Comparison of ENCODE assay signal across 1 cellular context in the genomic region with DNA sequence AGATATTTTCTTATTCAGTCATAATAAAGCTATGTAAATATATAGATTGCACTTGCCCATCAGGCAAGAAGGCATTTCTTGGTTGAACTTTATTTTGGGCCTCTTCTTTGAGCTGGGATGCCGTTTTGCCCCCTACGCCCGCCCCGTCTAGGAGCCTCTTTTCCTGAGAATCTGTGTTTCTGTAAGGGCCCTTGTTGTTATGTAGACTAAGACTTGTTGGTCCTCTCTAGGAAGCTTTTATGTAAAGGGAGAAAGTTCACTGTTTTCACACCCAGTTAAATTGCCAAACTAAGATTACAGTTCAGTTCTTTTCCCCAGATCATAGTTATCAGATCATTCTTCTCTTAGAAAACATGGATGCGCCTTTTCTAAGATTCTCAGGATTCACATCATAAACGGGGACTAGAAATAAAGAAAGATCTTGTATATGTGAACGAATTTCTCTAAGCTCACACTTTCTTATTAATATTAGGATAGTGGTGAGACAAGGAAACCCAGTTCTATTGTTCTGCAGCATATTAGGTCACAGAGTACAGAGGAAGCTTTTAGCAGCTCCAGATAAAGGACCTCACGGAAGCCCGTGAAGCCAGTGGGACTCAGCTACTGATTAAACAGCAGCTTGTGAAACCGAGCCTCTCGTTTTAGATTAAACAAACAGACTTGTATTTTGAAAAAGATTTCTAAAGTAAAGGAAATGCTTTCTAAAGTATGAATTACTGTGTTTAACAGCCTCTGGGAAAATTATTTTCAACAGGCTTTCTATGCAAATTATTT.
TF ChIP-seq lines count a peak whose summit lies in the region.

No MANE protein-coding gene starts in this region.

TF ChIP-seq in HepG2, 621 proteins besides CTCF, POLR2A, EP300 and RAD21 (continued from another document and continues in another):
- TF ChIP-seq ARID3A (IDR thresholded peaks at IDR 0.05; ENCODE audit: low read depth, low read length) (peak; percentile 86), HMGA1 (CRISPR knock-in tag; conservative IDR thresholded peaks at IDR 0.05) (no peak), SIX4 (CRISPR knock-in tag; IDR thresholded peaks at IDR 0.05) (no peak), MZF1 (CRISPR knock-in tag; IDR thresholded peaks at IDR 0.05; ENCODE audit: borderline replicate concordance) (no peak), ZFP36L1 (CRISPR knock-in tag; IDR thresholded peaks at IDR 0.05) (no peak), THYN1 (CRISPR knock-in tag; IDR thresholded peaks at IDR 0.05; ENCODE audit: borderline replicate concordance, low read depth) (no peak), HMG20B (CRISPR knock-in tag; conservative IDR thresholded peaks at IDR 0.05) (no peak), ETV6 (CRISPR knock-in tag; conservative IDR thresholded peaks at IDR 0.05) (no peak), ZNF749 (CRISPR knock-in tag; IDR thresholded peaks at IDR 0.05; ENCODE audit: borderline replicate concordance) (no peak), MLLT10 (CRISPR knock-in tag; IDR thresholded peaks at IDR 0.05) (no peak), HOXA3 (CRISPR knock-in tag; IDR thresholded peaks at IDR 0.05) (no peak), NCOA2 (CRISPR knock-in tag; IDR thresholded peaks at IDR 0.05) (0 out of 2 replicates have a peak, but pooled peaks have one; percentile 44), ZFP90 (CRISPR knock-in tag; IDR thresholded peaks at IDR 0.05; ENCODE audit: borderline replicate concordance) (no peak), ZIK1 (CRISPR knock-in tag; IDR thresholded peaks at IDR 0.05; ENCODE audit: borderline replicate concordance, low read depth) (no peak), ETV5 (CRISPR knock-in tag; IDR thresholded peaks at IDR 0.05; ENCODE audit: borderline replicate concordance) (peak; percentile 66; the same call in 1 of the 2 replicates), SRSF9 (IDR thresholded peaks at IDR 0.05; ENCODE audit: borderline replicate concordance, insufficient read depth, low read depth, low read length, poor library complexity, severe bottlenecking) (no peak), ZNF101 (CRISPR knock-in tag; IDR thresholded peaks at IDR 0.05; ENCODE audit: borderline replicate concordance, low read depth) (no peak), ZBTB38 (CRISPR knock-in tag; IDR thresholded peaks at IDR 0.05) (no peak), ZNF138 (CRISPR knock-in tag; IDR thresholded peaks at IDR 0.05; ENCODE audit: low read depth) (no peak), SP4 (CRISPR knock-in tag; IDR thresholded peaks at IDR 0.05) (no peak), PAX8 (CRISPR knock-in tag; IDR thresholded peaks at IDR 0.05; ENCODE audit: borderline replicate concordance) (no peak), IKZF4 (CRISPR knock-in tag; IDR thresholded peaks at IDR 0.05; ENCODE audit: borderline replicate concordance, low read depth, not compliant biosample characterization) (no peak), ZNF207 (IDR thresholded peaks at IDR 0.05; ENCODE audit: borderline replicate concordance) (no peak), SOX6 (IDR thresholded peaks at IDR 0.05) (no peak), SOX6 (CRISPR knock-in tag; IDR thresholded peaks at IDR 0.05) (peak; percentile 97), ZNF567 (CRISPR knock-in tag; IDR thresholded peaks at IDR 0.05; ENCODE audit: borderline replicate concordance) (no peak), KLF13 (CRISPR knock-in tag; IDR thresholded peaks at IDR 0.05) (no peak), SNAPC2 (CRISPR knock-in tag; IDR thresholded peaks at IDR 0.05) (no peak), ZBTB1 (CRISPR knock-in tag; IDR thresholded peaks at IDR 0.05; ENCODE audit: borderline replicate concordance) (no peak), KDM6A (CRISPR knock-in tag; IDR thresholded peaks at IDR 0.05; ENCODE audit: low read depth) (0 out of 2 replicates have a peak, but pooled peaks have one; percentile 14), CEBPG (CRISPR knock-in tag; IDR thresholded peaks at IDR 0.05) (peak; percentile 63), ZNF407 (CRISPR knock-in tag; IDR thresholded peaks at IDR 0.05; ENCODE audit: not compliant biosample characterization) (no peak), HOXA7 (CRISPR knock-in tag; IDR thresholded peaks at IDR 0.05) (no peak), ZFP37 (CRISPR knock-in tag; IDR thresholded peaks at IDR 0.05; ENCODE audit: borderline replicate concordance) (no peak), ZBTB20 (CRISPR knock-in tag; IDR thresholded peaks at IDR 0.05; ENCODE audit: borderline replicate concordance, low read depth) (no peak), SATB2 (CRISPR knock-in tag; IDR thresholded peaks at IDR 0.05) (no peak), SP1 (IDR thresholded peaks at IDR 0.05) (no peak), SP1 (CRISPR knock-in tag; IDR thresholded peaks at IDR 0.05) (no peak)
- TF ChIP-seq, protein P1, sequence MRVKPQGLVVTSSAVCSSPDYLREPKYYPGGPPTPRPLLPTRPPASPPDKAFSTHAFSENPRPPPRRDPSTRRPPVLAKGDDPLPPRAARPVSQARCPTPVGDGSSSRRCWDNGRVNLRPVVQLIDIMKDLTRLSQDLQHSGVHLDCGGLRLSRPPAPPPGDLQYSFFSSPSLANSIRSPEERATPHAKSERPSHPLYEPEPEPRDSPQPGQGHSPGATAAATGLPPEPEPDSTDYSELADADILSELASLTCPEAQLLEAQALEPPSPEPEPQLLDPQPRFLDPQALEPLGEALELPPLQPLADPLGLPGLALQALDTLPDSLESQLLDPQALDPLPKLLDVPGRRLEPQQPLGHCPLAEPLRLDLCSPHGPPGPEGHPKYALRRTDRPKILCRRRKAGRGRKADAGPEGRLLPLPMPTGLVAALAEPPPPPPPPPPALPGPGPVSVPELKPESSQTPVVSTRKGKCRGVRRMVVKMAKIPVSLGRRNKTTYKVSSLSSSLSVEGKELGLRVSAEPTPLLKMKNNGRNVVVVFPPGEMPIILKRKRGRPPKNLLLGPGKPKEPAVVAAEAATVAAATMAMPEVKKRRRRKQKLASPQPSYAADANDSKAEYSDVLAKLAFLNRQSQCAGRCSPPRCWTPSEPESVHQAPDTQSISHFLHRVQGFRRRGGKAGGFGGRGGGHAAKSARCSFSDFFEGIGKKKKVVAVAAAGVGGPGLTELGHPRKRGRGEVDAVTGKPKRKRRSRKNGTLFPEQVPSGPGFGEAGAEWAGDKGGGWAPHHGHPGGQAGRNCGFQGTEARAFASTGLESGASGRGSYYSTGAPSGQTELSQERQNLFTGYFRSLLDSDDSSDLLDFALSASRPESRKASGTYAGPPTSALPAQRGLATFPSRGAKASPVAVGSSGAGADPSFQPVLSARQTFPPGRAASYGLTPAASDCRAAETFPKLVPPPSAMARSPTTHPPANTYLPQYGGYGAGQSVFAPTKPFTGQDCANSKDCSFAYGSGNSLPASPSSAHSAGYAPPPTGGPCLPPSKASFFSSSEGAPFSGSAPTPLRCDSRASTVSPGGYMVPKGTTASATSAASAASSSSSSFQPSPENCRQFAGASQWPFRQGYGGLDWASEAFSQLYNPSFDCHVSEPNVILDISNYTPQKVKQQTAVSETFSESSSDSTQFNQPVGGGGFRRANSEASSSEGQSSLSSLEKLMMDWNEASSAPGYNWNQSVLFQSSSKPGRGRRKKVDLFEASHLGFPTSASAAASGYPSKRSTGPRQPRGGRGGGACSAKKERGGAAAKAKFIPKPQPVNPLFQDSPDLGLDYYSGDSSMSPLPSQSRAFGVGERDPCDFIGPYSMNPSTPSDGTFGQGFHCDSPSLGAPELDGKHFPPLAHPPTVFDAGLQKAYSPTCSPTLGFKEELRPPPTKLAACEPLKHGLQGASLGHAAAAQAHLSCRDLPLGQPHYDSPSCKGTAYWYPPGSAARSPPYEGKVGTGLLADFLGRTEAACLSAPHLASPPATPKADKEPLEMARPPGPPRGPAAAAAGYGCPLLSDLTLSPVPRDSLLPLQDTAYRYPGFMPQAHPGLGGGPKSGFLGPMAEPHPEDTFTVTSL (CRISPR knock-in tag; IDR thresholded peaks at IDR 0.05; ENCODE audit: borderline replicate concordance) = peak; percentile 52; the same call in 1 of the 2 replicates
- TF ChIP-seq, protein P2, sequence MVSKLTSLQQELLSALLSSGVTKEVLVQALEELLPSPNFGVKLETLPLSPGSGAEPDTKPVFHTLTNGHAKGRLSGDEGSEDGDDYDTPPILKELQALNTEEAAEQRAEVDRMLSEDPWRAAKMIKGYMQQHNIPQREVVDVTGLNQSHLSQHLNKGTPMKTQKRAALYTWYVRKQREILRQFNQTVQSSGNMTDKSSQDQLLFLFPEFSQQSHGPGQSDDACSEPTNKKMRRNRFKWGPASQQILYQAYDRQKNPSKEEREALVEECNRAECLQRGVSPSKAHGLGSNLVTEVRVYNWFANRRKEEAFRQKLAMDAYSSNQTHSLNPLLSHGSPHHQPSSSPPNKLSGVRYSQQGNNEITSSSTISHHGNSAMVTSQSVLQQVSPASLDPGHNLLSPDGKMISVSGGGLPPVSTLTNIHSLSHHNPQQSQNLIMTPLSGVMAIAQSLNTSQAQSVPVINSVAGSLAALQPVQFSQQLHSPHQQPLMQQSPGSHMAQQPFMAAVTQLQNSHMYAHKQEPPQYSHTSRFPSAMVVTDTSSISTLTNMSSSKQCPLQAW (CRISPR knock-in tag; IDR thresholded peaks at IDR 0.05) = no peak
- TF ChIP-seq, protein P3, sequence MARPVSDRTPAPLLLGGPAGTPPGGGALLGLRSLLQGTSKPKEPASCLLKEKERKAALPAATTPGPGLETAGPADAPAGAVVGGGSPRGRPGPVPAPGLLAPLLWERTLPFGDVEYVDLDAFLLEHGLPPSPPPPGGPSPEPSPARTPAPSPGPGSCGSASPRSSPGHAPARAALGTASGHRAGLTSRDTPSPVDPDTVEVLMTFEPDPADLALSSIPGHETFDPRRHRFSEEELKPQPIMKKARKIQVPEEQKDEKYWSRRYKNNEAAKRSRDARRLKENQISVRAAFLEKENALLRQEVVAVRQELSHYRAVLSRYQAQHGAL (CRISPR knock-in tag; IDR thresholded peaks at IDR 0.05; ENCODE audit: not compliant biosample characterization) = no peak
- TF ChIP-seq, protein P4, sequence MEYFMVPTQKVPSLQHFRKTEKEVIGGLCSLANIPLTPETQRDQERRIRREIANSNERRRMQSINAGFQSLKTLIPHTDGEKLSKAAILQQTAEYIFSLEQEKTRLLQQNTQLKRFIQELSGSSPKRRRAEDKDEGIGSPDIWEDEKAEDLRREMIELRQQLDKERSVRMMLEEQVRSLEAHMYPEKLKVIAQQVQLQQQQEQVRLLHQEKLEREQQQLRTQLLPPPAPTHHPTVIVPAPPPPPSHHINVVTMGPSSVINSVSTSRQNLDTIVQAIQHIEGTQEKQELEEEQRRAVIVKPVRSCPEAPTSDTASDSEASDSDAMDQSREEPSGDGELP (IDR thresholded peaks at IDR 0.05; ENCODE audit: borderline replicate concordance, low read depth) = no peak
- TF ChIP-seq, protein P5, sequence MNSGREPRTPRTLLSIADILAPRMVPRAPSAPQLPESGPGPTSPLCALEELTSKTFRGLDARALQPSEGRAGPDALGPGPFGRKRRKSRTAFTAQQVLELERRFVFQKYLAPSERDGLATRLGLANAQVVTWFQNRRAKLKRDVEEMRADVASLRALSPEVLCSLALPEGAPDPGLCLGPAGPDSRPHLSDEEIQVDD (CRISPR knock-in tag; IDR thresholded peaks at IDR 0.05; ENCODE audit: borderline replicate concordance) = no peak
